ENCODE assay signal across 9 cellular contexts in the genomic region with DNA sequence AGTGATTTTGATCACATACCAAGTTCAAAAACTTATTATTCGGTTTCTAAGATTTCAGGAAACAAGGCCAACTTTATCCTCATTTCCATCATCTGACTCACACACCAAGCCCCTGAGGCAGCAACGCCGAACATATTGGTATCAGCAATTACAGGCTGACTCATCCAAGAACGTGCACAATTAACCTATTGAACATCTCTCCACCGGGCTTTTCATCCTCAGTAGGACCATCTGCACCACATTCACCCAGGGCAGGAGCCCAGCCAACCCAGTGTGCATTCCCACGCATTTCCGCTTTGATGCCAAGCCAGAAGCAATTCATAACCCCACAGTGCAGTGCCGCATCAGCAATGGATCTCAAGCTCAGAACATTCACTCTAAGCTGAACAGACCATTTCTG. TPM values are rescaled to one million over a fixed set of nuclear protein-coding genes. Genes with fewer than 3 reads are reported as not detected.
A peak's percentile ranks its signal among the peaks of the same experiment; 100 is the strongest.
DNase-seq lines count a peak whose midpoint lies in the region; ATAC-seq, FAIRE-seq and TF ChIP-seq lines count a peak whose summit lies in the region.
"Had no signal": no experiment of that assay in that cellular context is flagged by ENCODE, and none has a peak within 500 bp of the region (broad histone marks: within the 10 kb centered on the region; RNA-seq: fewer than 3 reads in every experiment).

No MANE protein-coding gene starts in this region.

- POLR2A ChIA-PET in SK-N-SH (lab: Yijun Ruan, JAX) = no interaction called here

- no peaks in the 10 kb centered on the region for H3K9me3 ChIP-seq in SK-N-SH

- 0% methylated on average over 8 of the region's 8 CpGs for WGBS in SK-N-SH (ENCODE audit: low lambda C conversion rate)

- no peaks in the 10 kb centered on the region for H3K9me2 ChIP-seq in SK-N-SH

- peak overlapping the region; percentile 52; the same call in 1 of the 2 replicates for H3K9ac ChIP-seq in SK-N-SH

- H3K27ac Mint-ChIP-seq in immature natural killer cell = no peak overlapping the region
- H3K27ac Mint-ChIP-seq: naive thymus-derived CD4-positive, alpha-beta T cell had no signal

- no peak overlapping the region for H3K4me3 Mint-ChIP-seq in immature natural killer cell
- H3K4me3 Mint-ChIP-seq: naive thymus-derived CD4-positive, alpha-beta T cell had no signal

- FAIRE-seq in A204.1 (lab: Jason Lieb, UNC) = peak; percentile 97

- TF ChIP-seq EP300 in SK-N-SH (IDR thresholded peaks at IDR 0.05; ENCODE audit: borderline replicate concordance in 1 of 2, low read depth in 1 of 2, low read length in 1 of 2) = peak; percentile 88 to 100

- no peak for TF ChIP-seq CTCF in SK-N-SH (IDR thresholded peaks at IDR 0.05)

- CTCF ChIA-PET in SK-N-SH (lab: Yijun Ruan, JAX) = interaction anchor here (1.2 kb wide), 1 partner anchor 11 kb away, joined by 4 read pairs; no protein-coding TSS in a partner anchor

- H2AFZ ChIP-seq in SK-N-SH (ENCODE audit: low read depth) = no peak overlapping the region

- peak overlapping the region; percentile 89 to 93 for H3K27ac ChIP-seq in SK-N-SH (ENCODE audit: low read depth in 2 of 2, low read length in 1 of 2)

- H3K79me2 ChIP-seq in SK-N-SH (ENCODE audit: insufficient read depth) = peaks cover 31% of the 10 kb centered on the region

- DNase-seq in HS-27A (ENCODE audit: low read depth) (peak; percentile 77), SK-N-SH (peak; percentile 48), foreskin melanocyte (peak; percentile 98), NCI-H2196 (lab: John Stamatoyannopoulos, UW; ENCODE audit: unreplicated experiment) (no peak), immature natural killer cell (no peak)
- DNase-seq: naive thymus-derived CD4-positive, alpha-beta T cell had no signal

- peaks cover 25 to 30% of the 10 kb centered on the region in 2 experiments for H3K4me1 ChIP-seq in SK-N-SH (ENCODE audit: control insufficient read depth in 1 of 2, insufficient read depth in 2 of 2, low read depth in 1 of 2, low read length in 1 of 2)

- 0 out of 2 replicates have a peak, but pooled peaks have one; percentile 19 for TF ChIP-seq RAD21 in SK-N-SH (IDR thresholded peaks at IDR 0.05; ENCODE audit: low read length)

- H3K4me2 ChIP-seq in SK-N-SH = peak overlapping the region; percentile 48; the same call in 1 of the 2 replicates

- H3K9me3 Mint-ChIP-seq in immature natural killer cell = peaks cover 0 to 7% (median 0%) of the 10 kb centered on the region in 6 donors

- no peaks in the 10 kb centered on the region for H4K20me1 ChIP-seq in SK-N-SH (ENCODE audit: insufficient read depth)

- peaks cover 25% of the 10 kb centered on the region for H3F3A ChIP-seq in SK-N-SH (replicated peaks; ENCODE audit: insufficient read depth)

- ATAC-seq in HG02610 (IDR thresholded peaks at IDR 0.05; ENCODE audit: unreplicated experiment) = no peak
- ATAC-seq in HG03097 (IDR thresholded peaks at IDR 0.05; ENCODE audit: low FRiP score, unreplicated experiment) = no peak
- ATAC-seq: naive thymus-derived CD4-positive, alpha-beta T cell had no signal

- no peaks in the 10 kb centered on the region for H3K4me1 Mint-ChIP-seq in immature natural killer cell
- H3K4me1 Mint-ChIP-seq: naive thymus-derived CD4-positive, alpha-beta T cell had no signal

- no peaks in the 10 kb centered on the region for H3K36me3 ChIP-seq in SK-N-SH (replicated peaks in 1 of 2; ENCODE audit: control insufficient read depth in 1 of 2, insufficient read depth in 2 of 2, low read length in 1 of 2)

- peaks cover 2 to 3% (median 3%) of the 10 kb centered on the region in 3 donors for H3K27me3 Mint-ChIP-seq in immature natural killer cell (ENCODE audit: low read depth in 3 of 3)

- peak overlapping the region; percentile 4 to 28; a peak in 3 of 4 replicates for H3K4me3 ChIP-seq in SK-N-SH (ENCODE audit: low read depth in 2 of 2, low read length in 1 of 2)

- H3K27me3 ChIP-seq in SK-N-SH (ENCODE audit: insufficient read depth) = no peaks in the 10 kb centered on the region

- no peaks in the 10 kb centered on the region for H3K36me3 Mint-ChIP-seq in immature natural killer cell
- H3K36me3 Mint-ChIP-seq: naive thymus-derived CD4-positive, alpha-beta T cell had no signal

TF ChIP-seq in SK-N-SH, 30 proteins besides CTCF, POLR2A, EP300 and RAD21 (continues in another document):
- TF ChIP-seq POLR2AphosphoS5 (IDR thresholded peaks at IDR 0.05; ENCODE audit: low read depth, low read length) = peak; percentile 92
- peak; percentile 55; the same call in 1 of the 2 replicates for TF ChIP-seq ELF1 (IDR thresholded peaks at IDR 0.05)
- TF ChIP-seq, protein P1, sequence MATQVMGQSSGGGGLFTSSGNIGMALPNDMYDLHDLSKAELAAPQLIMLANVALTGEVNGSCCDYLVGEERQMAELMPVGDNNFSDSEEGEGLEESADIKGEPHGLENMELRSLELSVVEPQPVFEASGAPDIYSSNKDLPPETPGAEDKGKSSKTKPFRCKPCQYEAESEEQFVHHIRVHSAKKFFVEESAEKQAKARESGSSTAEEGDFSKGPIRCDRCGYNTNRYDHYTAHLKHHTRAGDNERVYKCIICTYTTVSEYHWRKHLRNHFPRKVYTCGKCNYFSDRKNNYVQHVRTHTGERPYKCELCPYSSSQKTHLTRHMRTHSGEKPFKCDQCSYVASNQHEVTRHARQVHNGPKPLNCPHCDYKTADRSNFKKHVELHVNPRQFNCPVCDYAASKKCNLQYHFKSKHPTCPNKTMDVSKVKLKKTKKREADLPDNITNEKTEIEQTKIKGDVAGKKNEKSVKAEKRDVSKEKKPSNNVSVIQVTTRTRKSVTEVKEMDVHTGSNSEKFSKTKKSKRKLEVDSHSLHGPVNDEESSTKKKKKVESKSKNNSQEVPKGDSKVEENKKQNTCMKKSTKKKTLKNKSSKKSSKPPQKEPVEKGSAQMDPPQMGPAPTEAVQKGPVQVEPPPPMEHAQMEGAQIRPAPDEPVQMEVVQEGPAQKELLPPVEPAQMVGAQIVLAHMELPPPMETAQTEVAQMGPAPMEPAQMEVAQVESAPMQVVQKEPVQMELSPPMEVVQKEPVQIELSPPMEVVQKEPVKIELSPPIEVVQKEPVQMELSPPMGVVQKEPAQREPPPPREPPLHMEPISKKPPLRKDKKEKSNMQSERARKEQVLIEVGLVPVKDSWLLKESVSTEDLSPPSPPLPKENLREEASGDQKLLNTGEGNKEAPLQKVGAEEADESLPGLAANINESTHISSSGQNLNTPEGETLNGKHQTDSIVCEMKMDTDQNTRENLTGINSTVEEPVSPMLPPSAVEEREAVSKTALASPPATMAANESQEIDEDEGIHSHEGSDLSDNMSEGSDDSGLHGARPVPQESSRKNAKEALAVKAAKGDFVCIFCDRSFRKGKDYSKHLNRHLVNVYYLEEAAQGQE (IDR thresholded peaks at IDR 0.05; ENCODE audit: low read depth, low read length) = peak; percentile 60; the same call in 1 of the 2 replicates
- TF ChIP-seq FOXM1 (IDR thresholded peaks at IDR 0.05; ENCODE audit: low read depth) = peak; percentile 98
- TF ChIP-seq, protein P2, sequence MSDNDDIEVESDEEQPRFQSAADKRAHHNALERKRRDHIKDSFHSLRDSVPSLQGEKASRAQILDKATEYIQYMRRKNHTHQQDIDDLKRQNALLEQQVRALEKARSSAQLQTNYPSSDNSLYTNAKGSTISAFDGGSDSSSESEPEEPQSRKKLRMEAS (IDR thresholded peaks at IDR 0.05; ENCODE audit: low read depth) = peak; percentile 80
- TF ChIP-seq JUND (IDR thresholded peaks at IDR 0.05) = peak; percentile 100
- TF ChIP-seq FOSL2 (IDR thresholded peaks at IDR 0.05; ENCODE audit: borderline replicate concordance, low read depth) = peak; percentile 99
- TF ChIP-seq FOXJ3 (CRISPR knock-in tag; IDR thresholded peaks at IDR 0.05) = no peak
- TF ChIP-seq, protein P3, sequence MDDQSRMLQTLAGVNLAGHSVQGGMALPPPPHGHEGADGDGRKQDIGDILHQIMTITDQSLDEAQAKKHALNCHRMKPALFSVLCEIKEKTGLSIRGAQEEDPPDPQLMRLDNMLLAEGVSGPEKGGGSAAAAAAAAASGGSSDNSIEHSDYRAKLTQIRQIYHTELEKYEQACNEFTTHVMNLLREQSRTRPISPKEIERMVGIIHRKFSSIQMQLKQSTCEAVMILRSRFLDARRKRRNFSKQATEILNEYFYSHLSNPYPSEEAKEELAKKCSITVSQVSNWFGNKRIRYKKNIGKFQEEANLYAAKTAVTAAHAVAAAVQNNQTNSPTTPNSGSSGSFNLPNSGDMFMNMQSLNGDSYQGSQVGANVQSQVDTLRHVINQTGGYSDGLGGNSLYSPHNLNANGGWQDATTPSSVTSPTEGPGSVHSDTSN (IDR thresholded peaks at IDR 0.05) = peak; percentile 92
- TF ChIP-seq, protein P4, sequence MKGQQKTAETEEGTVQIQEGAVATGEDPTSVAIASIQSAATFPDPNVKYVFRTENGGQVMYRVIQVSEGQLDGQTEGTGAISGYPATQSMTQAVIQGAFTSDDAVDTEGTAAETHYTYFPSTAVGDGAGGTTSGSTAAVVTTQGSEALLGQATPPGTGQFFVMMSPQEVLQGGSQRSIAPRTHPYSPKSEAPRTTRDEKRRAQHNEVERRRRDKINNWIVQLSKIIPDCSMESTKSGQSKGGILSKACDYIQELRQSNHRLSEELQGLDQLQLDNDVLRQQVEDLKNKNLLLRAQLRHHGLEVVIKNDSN (IDR thresholded peaks at IDR 0.05; ENCODE audit: borderline replicate concordance, low read depth) = no peak
- peak; percentile 77; the same call in 1 of the 2 replicates for TF ChIP-seq TAF1 (IDR thresholded peaks at IDR 0.05; ENCODE audit: borderline replicate concordance, low read depth, low read length)
- peak; percentile 99 for TF ChIP-seq NFIC (IDR thresholded peaks at IDR 0.05; ENCODE audit: borderline replicate concordance)
- TF ChIP-seq, protein P5, sequence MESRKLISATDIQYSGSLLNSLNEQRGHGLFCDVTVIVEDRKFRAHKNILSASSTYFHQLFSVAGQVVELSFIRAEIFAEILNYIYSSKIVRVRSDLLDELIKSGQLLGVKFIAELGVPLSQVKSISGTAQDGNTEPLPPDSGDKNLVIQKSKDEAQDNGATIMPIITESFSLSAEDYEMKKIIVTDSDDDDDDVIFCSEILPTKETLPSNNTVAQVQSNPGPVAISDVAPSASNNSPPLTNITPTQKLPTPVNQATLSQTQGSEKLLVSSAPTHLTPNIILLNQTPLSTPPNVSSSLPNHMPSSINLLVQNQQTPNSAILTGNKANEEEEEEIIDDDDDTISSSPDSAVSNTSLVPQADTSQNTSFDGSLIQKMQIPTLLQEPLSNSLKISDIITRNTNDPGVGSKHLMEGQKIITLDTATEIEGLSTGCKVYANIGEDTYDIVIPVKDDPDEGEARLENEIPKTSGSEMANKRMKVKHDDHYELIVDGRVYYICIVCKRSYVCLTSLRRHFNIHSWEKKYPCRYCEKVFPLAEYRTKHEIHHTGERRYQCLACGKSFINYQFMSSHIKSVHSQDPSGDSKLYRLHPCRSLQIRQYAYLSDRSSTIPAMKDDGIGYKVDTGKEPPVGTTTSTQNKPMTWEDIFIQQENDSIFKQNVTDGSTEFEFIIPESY (IDR thresholded peaks at IDR 0.05; ENCODE audit: borderline replicate concordance, low read depth) = peak; percentile 92
- peak; percentile 98 for TF ChIP-seq TEAD4 (IDR thresholded peaks at IDR 0.05; ENCODE audit: borderline replicate concordance, insufficient read depth)

RNA-seq across cellular contexts. Expression of a gene that starts 52.9 kb away (rescaled TPM):
- 373 and 509 TPM in 2 replicates for polyA plus RNA-seq in SK-N-SH (2012; rRNA removed)
- 589 and 747 TPM in 2 replicates for polyA plus RNA-seq in SK-N-SH (2012; cell fraction: cytosol; rRNA removed)
- 127 and 310 TPM in 2 replicates for polyA plus RNA-seq in SK-N-SH (2012; cell fraction: nucleus; rRNA removed)
- polyA plus RNA-seq in immature natural killer cell = not detected
- polyA plus RNA-seq: naive thymus-derived CD4-positive, alpha-beta T cell had no signal

Comparison
In these comparisons a context has a peak if more than half of its experiments do, and no peak if none do; other contexts are left out.
1. DNase-seq: peak in HS-27A (single experiment), SK-N-SH (single experiment) and foreskin melanocyte (single experiment); none in NCI-H2196 (single experiment) and immature natural killer cell (0 of 3).
2. RNA of a gene that starts 52.9 kb away (polyA plus RNA-seq): 127 to 747 TPM in SK-N-SH; not detected in immature natural killer cell; every median in the first group is over 100 times any median in the second.